8 cellular contexts compared by ENCODE assay signal in the genomic region with DNA sequence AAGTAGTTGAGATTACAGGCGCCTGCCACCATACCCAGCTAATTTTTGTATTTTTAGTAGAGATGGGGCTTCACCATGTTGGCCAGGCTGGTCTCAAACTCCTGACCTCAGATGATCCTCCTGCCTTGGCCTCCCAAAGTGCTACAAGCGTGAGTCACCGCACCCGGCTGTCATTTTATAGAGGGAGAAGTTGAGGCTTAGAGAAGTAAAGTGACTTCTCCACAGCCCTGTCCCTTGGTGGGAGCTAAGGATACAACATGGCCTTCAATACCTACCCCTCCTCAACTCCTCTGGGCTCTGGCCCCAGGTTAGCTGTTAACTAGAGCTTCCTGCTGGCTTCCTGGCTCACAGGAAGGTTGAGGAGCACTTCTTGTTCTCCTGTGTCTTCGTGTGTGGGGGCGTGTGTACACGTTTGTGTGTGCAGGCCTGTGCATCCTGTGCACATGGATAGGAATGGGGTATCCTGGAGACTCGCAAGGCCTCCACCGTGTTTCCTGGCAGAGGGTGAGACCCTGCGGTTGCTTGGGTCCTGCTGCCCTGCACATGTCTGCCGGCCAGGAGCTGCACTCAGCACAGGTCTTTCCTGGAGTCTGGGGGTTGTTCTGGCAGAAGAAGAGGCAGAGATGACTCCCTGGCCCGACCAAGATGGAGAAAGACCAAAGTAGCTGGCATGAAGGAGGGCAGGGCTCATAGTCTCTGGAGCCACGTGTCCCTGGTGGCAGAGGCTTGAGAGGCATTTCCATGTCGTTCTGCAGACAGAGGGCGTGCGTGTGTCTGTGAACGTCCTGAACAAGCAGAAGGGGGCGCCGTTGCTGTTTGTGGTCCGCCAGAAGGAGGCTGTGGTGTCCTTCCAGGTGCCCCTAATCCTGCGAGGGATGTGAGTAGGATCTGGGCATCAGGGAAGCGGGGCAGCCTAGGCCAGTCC. TPM values are rescaled to one million over a fixed set of nuclear protein-coding genes. Genes with fewer than 3 reads are reported as not detected.
DNase-seq lines count a peak whose midpoint lies in the region; ATAC-seq and TF ChIP-seq lines count a peak whose summit lies in the region.

No MANE protein-coding gene starts in this region.

- no peaks in the 10 kb centered on the region for H3K27me3 Mint-ChIP-seq in naive B cell
- H3K27me3 Mint-ChIP-seq in stimulated activated naive CD8-positive, alpha-beta T cell treated with anti-CD3 and anti-CD28 coated beads, Interleukin-15, amount 100 ng/mL, for 72 hours: no peaks in the 10 kb centered on the region

- in situ Hi-C loops in ACHN (cut with HindIII; ENCODE audit: low pct_ligation_motif_present, low pct_unique_long_range_greater_than_20kb, low sequenced_read_pairs) (no loop called here), GM13977 (cut with MboI; ENCODE audit: low pct_unique_long_range_greater_than_20kb, low sequenced_read_pairs, unreplicated experiment) (no loop called here)

- peak overlapping the region; percentile 81 to 100 (median 98) for H3K4me3 Mint-ChIP-seq in naive B cell
- peak overlapping the region in 1 of 2 donors; percentile 95 for H3K4me3 Mint-ChIP-seq in stimulated activated naive CD8-positive, alpha-beta T cell treated with anti-CD3 and anti-CD28 coated beads, Interleukin-15, amount 100 ng/mL, for 72 hours

- peak overlapping the region in 5 of 6 donors; percentile 75 to 99 (median 84) for H3K27ac Mint-ChIP-seq in naive B cell
- peak overlapping the region in 1 of 2 donors; percentile 76 for H3K27ac Mint-ChIP-seq in stimulated activated naive CD8-positive, alpha-beta T cell treated with anti-CD3 and anti-CD28 coated beads, Interleukin-15, amount 100 ng/mL, for 72 hours

- ATAC-seq in esophagus mucosa (peak; percentile 17), naive B cell (ENCODE audit: low read depth in 2 of 2) (peak; percentile 27 to 43)
- ATAC-seq in stimulated activated naive CD8-positive, alpha-beta T cell treated with anti-CD3 and anti-CD28 coated beads, Interleukin-15, amount 100 ng/mL, for 72 hours: peak; percentile 24

- H3K4me1 Mint-ChIP-seq in naive B cell: peaks cover 34 to 69% (median 59%) of the 10 kb centered on the region in 3 donors
- H3K4me1 Mint-ChIP-seq in stimulated activated naive CD8-positive, alpha-beta T cell treated with anti-CD3 and anti-CD28 coated beads, Interleukin-15, amount 100 ng/mL, for 72 hours: peaks cover 33% of the 10 kb centered on the region

- H3K9me3 Mint-ChIP-seq in naive B cell: no peaks in the 10 kb centered on the region
- no peaks in the 10 kb centered on the region for H3K9me3 Mint-ChIP-seq in stimulated activated naive CD8-positive, alpha-beta T cell treated with anti-CD3 and anti-CD28 coated beads, Interleukin-15, amount 100 ng/mL, for 72 hours

- H3K36me3 Mint-ChIP-seq in naive B cell: peaks cover 0 to 8% of the 10 kb centered on the region in 2 donors

- DNase-seq in ACHN (peak; percentile 77), GM13977 (ENCODE audit: low spot score) (peak; percentile 84), NCI-H774 (lab: John Stamatoyannopoulos, UW) (peak; percentile 18), activated T-cell treated with anti-CD3 and anti-CD28 coated beads for 1 hour (ENCODE audit: low read depth) (peak; percentile 40), naive B cell (peak; percentile 53), dedifferentiated amniotic fluid mesenchymal stem cell (ENCODE audit: extremely low spot score) (no peak)
- DNase-seq in stimulated activated naive CD8-positive, alpha-beta T cell treated with anti-CD3 and anti-CD28 coated beads, Interleukin-15, amount 100 ng/mL, for 72 hours: peak; percentile 41 to 60

- TF ChIP-seq CTCF in GM13977 (IDR thresholded peaks at IDR 0.05; ENCODE audit: extremely low read depth, insufficient read depth, missing control alignments): peak; percentile 99

RNA-seq across cellular contexts. Expression of a gene that starts 2.4 kb away (rescaled TPM):
- total RNA-seq in esophagus mucosa: 9.8 TPM
- 100 to 1,000 TPM in 1 of 6 donors, 10 to 100 TPM in 5; 19.2 to 126 (median 80.7) TPM for polyA plus RNA-seq in naive B cell (ENCODE audit: low read depth in 6 of 6)

RNA-seq across cellular contexts. Expression of a gene that starts 18.2 kb away (rescaled TPM):
- 55.9 TPM for total RNA-seq in esophagus mucosa
- polyA plus RNA-seq in naive B cell (ENCODE audit: low read depth in 6 of 6): 10 to 100 TPM in 2 of 6 donors, 1 to 10 TPM in 3, not detected in 1; 5.2 to 11.5 (median 6.8) TPM

RNA-seq across cellular contexts. Expression of a gene that starts 36.8 kb away (rescaled TPM):
- 50.9 TPM for total RNA-seq in esophagus mucosa
- polyA plus RNA-seq in naive B cell (ENCODE audit: low read depth in 6 of 6): 10 to 100 TPM; 18.0 to 23.3 (median 20.9) TPM

RNA-seq across cellular contexts. Expression of a gene that starts 51.0 kb away (rescaled TPM):
- 44.4 TPM for total RNA-seq in esophagus mucosa
- polyA plus RNA-seq in naive B cell (ENCODE audit: low read depth in 6 of 6): 10 to 100 TPM; 27.8 to 61.9 (median 32.2) TPM

RNA-seq across cellular contexts. Expression of a gene that starts 51.5 kb away (rescaled TPM):
- 13.7 TPM for total RNA-seq in esophagus mucosa
- polyA plus RNA-seq in naive B cell (ENCODE audit: low read depth in 6 of 6): 10 to 100 TPM in 4 of 6 donors, 1 to 10 TPM in 2; 1.4 to 15.5 (median 13.4) TPM
